ENCODE assay signal across 8 cellular contexts in the genomic region with DNA sequence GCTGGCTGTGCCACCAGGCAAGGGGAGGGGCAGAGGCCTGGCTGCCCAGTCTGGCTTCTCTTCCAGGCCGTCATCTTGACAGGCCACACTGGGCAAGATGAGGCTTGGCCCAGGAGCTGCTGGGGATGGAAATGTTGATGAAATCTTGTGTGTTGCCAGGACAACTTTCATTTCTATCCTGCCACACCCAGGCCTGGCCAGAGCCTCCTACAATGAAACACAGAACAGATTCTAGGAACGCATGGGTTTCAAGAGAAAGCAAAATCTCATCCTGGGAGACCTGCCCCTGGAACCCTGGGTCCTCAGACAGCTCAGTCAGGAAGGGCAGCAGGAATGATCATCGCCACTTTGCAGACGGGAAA. TPM values are rescaled to one million over a fixed set of nuclear protein-coding genes. Genes with fewer than 3 reads are reported as not detected.
DNase-seq lines count a peak whose midpoint lies in the region; ATAC-seq and TF ChIP-seq lines count a peak whose summit lies in the region.

No MANE protein-coding gene starts in this region.

- no peaks in the 10 kb centered on the region for H3K9me3 Mint-ChIP-seq in nephron

- peaks cover 34% of the 10 kb centered on the region for H3K4me1 ChIP-seq in SJSA1 (replicated peaks)

- H3K9me3 ChIP-seq in SJSA1 (replicated peaks): no peaks in the 10 kb centered on the region

- no peak for ATAC-seq in HG02588 (IDR thresholded peaks at IDR 0.05; ENCODE audit: unreplicated experiment)

- TF ChIP-seq CTCF in nephron (IDR thresholded peaks at IDR 0.05; ENCODE audit: unreplicated experiment in 3 of 3): no peak

- H3K4me1 Mint-ChIP-seq in nephron: peaks cover 49% of the 10 kb centered on the region

- peak; percentile 82 for DNase-seq in Daoy (ENCODE audit: low read depth)
- peak in 1 of 2 experiments; percentile 44 for DNase-seq in SJSA1 (ENCODE audit: low read depth in 1 of 2, low spot score in 2 of 2)
- DNase-seq in erythroblast (lab: John Stamatoyannopoulos, UW): peak; percentile 43 to 59
- DNase-seq in NCI-H524 treated with DMSO at 0.1 percent for 48 hours (lab: John Stamatoyannopoulos, UW): no peak
- DNase-seq in middle frontal gyrus (ENCODE audit: extremely low spot score, low spot score): no peak
- no peak for DNase-seq in NCI-H1048 (lab: John Stamatoyannopoulos, UW)

- H3K27me3 ChIP-seq in SJSA1 (replicated peaks): no peaks in the 10 kb centered on the region

- peaks cover 23% of the 10 kb centered on the region for H3K36me3 Mint-ChIP-seq in nephron (ENCODE audit: low read depth)

- peak overlapping the region in 2 of 3 experiments; percentile 42 to 61 for H3K4me3 Mint-ChIP-seq in nephron

- H3K27me3 Mint-ChIP-seq in nephron (ENCODE audit: low read depth): no peaks in the 10 kb centered on the region

- no peak overlapping the region for H3K4me3 ChIP-seq in SJSA1

- peak overlapping the region; percentile 60 for H3K27ac ChIP-seq in SJSA1

- peak overlapping the region; percentile 99 for H3K27ac Mint-ChIP-seq in nephron

- no peaks in the 10 kb centered on the region; the same call in 1 of the 2 replicates for H3K36me3 ChIP-seq in SJSA1

- no peak for TF ChIP-seq POLR2A in erythroblast (IDR thresholded peaks at IDR 0.05; ENCODE audit: low read length)

RNA-seq across cellular contexts. Expression of a gene that starts 9.3 kb away (rescaled TPM):
- 1.7 and 3.4 TPM in 2 replicates for total RNA-seq in Daoy (2014; rRNA removed; shearing (Covaris generic))
- total RNA-seq in SJSA1 (2014; rRNA removed; shearing (Covaris generic)): 8.0 and 10.0 TPM in 2 replicates

RNA-seq across cellular contexts. Expression of a gene that starts 22.7 kb away (rescaled TPM):
- 4.4 and 7.2 TPM in 2 replicates for total RNA-seq in Daoy (2014; rRNA removed; shearing (Covaris generic))
- total RNA-seq in SJSA1 (2014; rRNA removed; shearing (Covaris generic)): 7.2 and 7.3 TPM in 2 replicates

RNA-seq across cellular contexts. Expression of a gene that starts 35.5 kb away (rescaled TPM):
- 0.57 TPM in 1 of 2 replicates, not detected in the other for total RNA-seq in Daoy (2014; rRNA removed; shearing (Covaris generic))
- total RNA-seq in SJSA1 (2014; rRNA removed; shearing (Covaris generic)): 0.89 and 1.6 TPM in 2 replicates

RNA-seq across cellular contexts. Expression of a gene that starts 38.6 kb away (rescaled TPM):
- 5.3 and 8.7 TPM in 2 replicates for total RNA-seq in Daoy (2014; rRNA removed; shearing (Covaris generic))
- total RNA-seq in SJSA1 (2014; rRNA removed; shearing (Covaris generic)): 17.5 and 92.5 TPM in 2 replicates

RNA-seq across cellular contexts. Expression of a gene that starts 50.7 kb away (rescaled TPM):
- 6.3 and 9.2 TPM in 2 replicates for total RNA-seq in Daoy (2014; rRNA removed; shearing (Covaris generic))
- not detected in 2 replicates for total RNA-seq in SJSA1 (2014; rRNA removed; shearing (Covaris generic))

Comparison
In these comparisons a context has a peak if more than half of its experiments do, and no peak if none do; other contexts are left out.
1. DNase-seq: peak in Daoy (single experiment) and erythroblast (2 of 2); none in NCI-H524 treated with DMSO at 0.1 percent for 48 hours (single experiment), middle frontal gyrus (single experiment) and NCI-H1048 (single experiment).